Comparison of ENCODE assay signal across 25 cellular contexts in genomic region chr4:95314573-95314972, GRCh38.
"Had no signal": no experiment of that assay in that cellular context is flagged by ENCODE, and none has a peak within 500 bp of the region (broad histone marks: within the 10 kb centered on the region; RNA-seq: fewer than 3 reads in every experiment).

No MANE protein-coding gene starts in this region.

- H3K27ac ChIP-seq: stomach, suprapubic skin, testis, thoracic aorta, thyroid gland, tibial artery, tibial nerve, transverse colon, upper lobe of left lung, upper lobe of right lung, uterus, vagina had no signal

- H3K27me3 ChIP-seq: stomach, suprapubic skin, testis, thyroid gland, tibial artery, tibial nerve, transverse colon, upper lobe of left lung, upper lobe of right lung, uterus, vagina had no signal

- H3K36me3 ChIP-seq: stomach, suprapubic skin, thoracic aorta, thyroid gland, tibial artery, tibial nerve, transverse colon, upper lobe of left lung, upper lobe of right lung, uterus, vagina had no signal

- DNase-seq: stimulated activated CD4-positive, alpha-beta T cell treated with anti-CD3 and anti-CD28 coated beads, Interleukin-2, amount 100 ng/mL, for 48 hours; stimulated activated CD4-positive, alpha-beta T cell treated with anti-CD3 and anti-CD28 coated beads, Interleukin-4, amount 100 ng/mL, for 1 hour; stimulated activated CD4-positive, alpha-beta T cell treated with anti-CD3 and anti-CD28 coated beads, Interleukin-4, amount 100 ng/mL, for 24 hours; stimulated activated CD4-positive, alpha-beta T cell treated with anti-CD3 and anti-CD28 coated beads, Interleukin-4, amount 100 ng/mL, for 4 hours; stimulated activated CD8-positive, alpha-beta memory T cell treated with anti-CD3 and anti-CD28 coated beads, Interleukin-4, amount 100 ng/mL, for 48 hours; stimulated activated naive B cell treated with anti-CD40 and anti-IgM and Interleukin-4, amounts not matched to agents 10 μg/mL and 1 μg/mL and 100 μg/mL, for 72 hours; stimulated activated naive CD4-positive, alpha-beta T cell; stimulated activated naive CD4-positive, alpha-beta T cell treated with Interleukin-2 at 50 U/mL for 16 hours; stimulated activated naive CD8-positive, alpha-beta T cell treated with anti-CD3 and anti-CD28 coated beads, Interleukin-15, amount 100 ng/mL, for 72 hours; stimulated activated naive CD8-positive, alpha-beta T cell treated with anti-CD3 and anti-CD28 coated beads, Interleukin-15, Interleukin-2, amounts not matched to agents 100 U/mL and 50 U/mL, for 24 hours; stomach; substantia nigra; testis; thyroid gland; tibial artery; transverse colon; trophoblast cell; upper lobe of left lung; upper lobe of right lung; uterus had no signal

- FAIRE-seq: urothelium cell line had no signal

- H3K9me3 ChIP-seq: stomach, suprapubic skin, testis, thoracic aorta, thyroid gland, tibial artery, tibial nerve, transverse colon, upper lobe of left lung, upper lobe of right lung, uterus, vagina had no signal

- H3K4me3 ChIP-seq: stomach, suprapubic skin, testis, thoracic aorta, thyroid gland, tibial artery, tibial nerve, transverse colon, upper lobe of left lung, upper lobe of right lung, uterus, vagina had no signal
